Comparison of ENCODE assay signal across 22 cellular contexts in genomic region chr1:199780948-199781347, GRCh38.
A peak's percentile ranks its signal among the peaks of the same experiment; 100 is the strongest.
DNase-seq lines count a peak whose midpoint lies in the region; ATAC-seq and TF ChIP-seq lines count a peak whose summit lies in the region.
"Had no signal": no experiment of that assay in that cellular context is flagged by ENCODE, and none has a peak within 500 bp of the region (broad histone marks: within the 10 kb centered on the region; RNA-seq: fewer than 3 reads in every experiment).

No MANE protein-coding gene starts in this region.

- POLR2A ChIA-PET in MCF 10A (lab: Yijun Ruan, JAX) (interaction anchor here (0.6 to 2.1 kb wide), 9 partner anchors 11 to 598 kb away, joined by 3 to 10 read pairs (median 3); no protein-coding TSS in a partner anchor), RWPE1 (lab: Yijun Ruan, JAX; ENCODE audit: low non-redundant PET) (no interaction called here)

- H3K9me3 ChIP-seq in breast epithelium, result no peaks in the 10 kb centered on the region
- H3K9me3 ChIP-seq: ascending aorta, esophagus squamous epithelium, mucosa of descending colon, Peyer's patch had no signal

- CTCF ChIA-PET in MCF 10A (lab: Yijun Ruan, JAX) (no interaction called here), RWPE1 (lab: Yijun Ruan, JAX) (interaction anchor here (0.6 kb wide), 1 partner anchor 1706 kb away, joined by 4 read pairs; no protein-coding TSS in a partner anchor)

- H3K4me1 Mint-ChIP-seq in MCF 10A (ENCODE audit: insufficient read depth, unreplicated experiment), result peaks cover 35% of the 10 kb centered on the region
- H3K4me1 Mint-ChIP-seq: activated CD4-positive, alpha-beta T cell treated with anti-CD3 and anti-CD28 coated beads, Interleukin-2, amount 10 ng/mL, durations not matched to agents 24 days and 14 days had no signal

- TF ChIP-seq POLR2A in breast epithelium (IDR thresholded peaks at IDR 0.05), result no peak

- H3K4me3 ChIP-seq in breast epithelium, result no peak overlapping the region
- H3K4me3 ChIP-seq: ascending aorta, esophagus squamous epithelium, mucosa of descending colon, Peyer's patch had no signal

- H3K4me1 ChIP-seq in breast epithelium, result no peaks in the 10 kb centered on the region
- H3K4me1 ChIP-seq: ascending aorta, esophagus squamous epithelium had no signal

- H3K27ac ChIP-seq in breast epithelium, result no peak overlapping the region
- no peak overlapping the region for H3K27ac ChIP-seq in RWPE1
- H3K27ac ChIP-seq: 22Rv1, ascending aorta, esophagus squamous epithelium, Peyer's patch had no signal

- no peaks in the 10 kb centered on the region for H3K36me3 ChIP-seq in breast epithelium
- H3K36me3 ChIP-seq: ascending aorta, esophagus squamous epithelium, Peyer's patch had no signal

- no peaks in the 10 kb centered on the region for H3K36me3 Mint-ChIP-seq in MCF 10A (ENCODE audit: insufficient read depth, unreplicated experiment)
- H3K36me3 Mint-ChIP-seq: CD8-positive, alpha-beta T cell; stimulated activated naive B cell treated with anti-CD40 and anti-IgM and Interleukin-4, amounts not matched to agents 10 μg/mL and 1 μg/mL and 100 μg/mL, for 72 hours had no signal

- peak overlapping the region; percentile 86 for H3K27ac Mint-ChIP-seq in MCF 10A (ENCODE audit: low read depth, unreplicated experiment)
- H3K27ac Mint-ChIP-seq: activated CD4-positive, alpha-beta T cell treated with anti-CD3 and anti-CD28 coated beads, Interleukin-2, amount 10 ng/mL, durations not matched to agents 24 days and 14 days; CD8-positive, alpha-beta T cell; stimulated activated naive B cell treated with anti-CD40 and anti-IgM and Interleukin-4, amounts not matched to agents 10 μg/mL and 1 μg/mL and 100 μg/mL, for 72 hours had no signal

- BruUV-seq in MCF 10A (replicated peaks; lab: Mats Ljungman, UMichigan), result no TSS peak

- no peak for ATAC-seq in GM19324 (IDR thresholded peaks at IDR 0.05; ENCODE audit: low FRiP score, unreplicated experiment)
- ATAC-seq: CD8-positive, alpha-beta T cell; mucosa of descending colon; stimulated activated naive B cell treated with anti-CD40 and anti-IgM and Interleukin-4, amounts not matched to agents 10 μg/mL and 1 μg/mL and 100 μg/mL, for 72 hours had no signal

- no peak for TF ChIP-seq CTCF in MCF 10A (IDR thresholded peaks at IDR 0.05; ENCODE audit: unreplicated experiment)
- no peak for TF ChIP-seq CTCF in breast epithelium (IDR thresholded peaks at IDR 0.05)
- TF ChIP-seq CTCF in RWPE1 (conservative IDR thresholded peaks at IDR 0.05; ENCODE audit: low read depth), result no peak

- no peaks in the 10 kb centered on the region for H3K27me3 Mint-ChIP-seq in MCF 10A (ENCODE audit: insufficient read depth, unreplicated experiment)
- H3K27me3 Mint-ChIP-seq: stimulated activated naive B cell treated with anti-CD40 and anti-IgM and Interleukin-4, amounts not matched to agents 10 μg/mL and 1 μg/mL and 100 μg/mL, for 72 hours had no signal

- no peaks in the 10 kb centered on the region for H3K27me3 ChIP-seq in breast epithelium
- H3K27me3 ChIP-seq: ascending aorta, esophagus squamous epithelium, Peyer's patch had no signal

- DNase-seq in MCF 10A (ENCODE audit: unreplicated experiment), result peak; percentile 47
- DNase-seq in breast epithelium (ENCODE audit: low spot score in 2 of 2), result no peak
- peak; percentile 73 for DNase-seq in RWPE1 (ENCODE audit: low spot score)
- peak; percentile 10 for DNase-seq in fibroblast of gingiva (ENCODE audit: low read depth)
- no peak for DNase-seq in LoVo (ENCODE audit: low spot score)
- no peak for DNase-seq in cortex of kidney (lab: John Stamatoyannopoulos, UW)
- no peak for DNase-seq in NCI-H1092 treated with DMSO at 0.1 percent for 48 hours (lab: John Stamatoyannopoulos, UW)
- DNase-seq: activated CD4-positive, alpha-beta T cell treated with anti-CD3 and anti-CD28 coated beads, Interleukin-2, amount 10 ng/mL, durations not matched to agents 24 days and 14 days; activated naive CD4-positive, alpha-beta T cell treated with Interleukin-2 at 50 U/mL for 16 hours; CD8-positive, alpha-beta T cell; esophagus squamous epithelium; KG1; mucosa of descending colon; NCI-H2171 treated with DMSO at 0.1 percent for 48 hours; NCI-H774; Peyer's patch; stimulated activated CD4-positive, alpha-beta T cell treated with anti-CD3 and anti-CD28 coated beads, Interleukin-15, amount 100 ng/mL, for 24 hours; stimulated activated naive B cell treated with anti-CD40 and anti-IgM and Interleukin-4, amounts not matched to agents 10 μg/mL and 1 μg/mL and 100 μg/mL, for 72 hours; trophoblast cell had no signal

- H3K9me3 Mint-ChIP-seq in MCF 10A (ENCODE audit: unreplicated experiment), result no peaks in the 10 kb centered on the region
- H3K9me3 Mint-ChIP-seq: activated CD4-positive, alpha-beta T cell treated with anti-CD3 and anti-CD28 coated beads, Interleukin-2, amount 10 ng/mL, durations not matched to agents 24 days and 14 days; CD8-positive, alpha-beta T cell; stimulated activated naive B cell treated with anti-CD40 and anti-IgM and Interleukin-4, amounts not matched to agents 10 μg/mL and 1 μg/mL and 100 μg/mL, for 72 hours had no signal

- intact Hi-C loops in MCF 10A (cut with micrococcal nuclease) (loop anchor here (5.0 kb wide), 1 partner anchor 94 kb away; no protein-coding TSS in a partner anchor), breast epithelium (cut with DNase I; ENCODE audit: low total_unique reads) (loop anchor here (5.0 kb wide), 1 partner anchor 441 kb away; no protein-coding TSS in a partner anchor)

- no peak overlapping the region for H3K4me3 Mint-ChIP-seq in MCF 10A (ENCODE audit: unreplicated experiment)
- H3K4me3 Mint-ChIP-seq: activated CD4-positive, alpha-beta T cell treated with anti-CD3 and anti-CD28 coated beads, Interleukin-2, amount 10 ng/mL, durations not matched to agents 24 days and 14 days; CD8-positive, alpha-beta T cell; stimulated activated naive B cell treated with anti-CD40 and anti-IgM and Interleukin-4, amounts not matched to agents 10 μg/mL and 1 μg/mL and 100 μg/mL, for 72 hours had no signal

Comparison
In these comparisons a context has a peak if more than half of its experiments do, and no peak if none do; other contexts are left out.
1. DNase-seq: peak in MCF 10A (single experiment), RWPE1 (single experiment) and fibroblast of gingiva (single experiment); none in breast epithelium (0 of 2), LoVo (single experiment), cortex of kidney (single experiment) and NCI-H1092 treated with DMSO at 0.1 percent for 48 hours (single experiment).